In the genomic region with DNA sequence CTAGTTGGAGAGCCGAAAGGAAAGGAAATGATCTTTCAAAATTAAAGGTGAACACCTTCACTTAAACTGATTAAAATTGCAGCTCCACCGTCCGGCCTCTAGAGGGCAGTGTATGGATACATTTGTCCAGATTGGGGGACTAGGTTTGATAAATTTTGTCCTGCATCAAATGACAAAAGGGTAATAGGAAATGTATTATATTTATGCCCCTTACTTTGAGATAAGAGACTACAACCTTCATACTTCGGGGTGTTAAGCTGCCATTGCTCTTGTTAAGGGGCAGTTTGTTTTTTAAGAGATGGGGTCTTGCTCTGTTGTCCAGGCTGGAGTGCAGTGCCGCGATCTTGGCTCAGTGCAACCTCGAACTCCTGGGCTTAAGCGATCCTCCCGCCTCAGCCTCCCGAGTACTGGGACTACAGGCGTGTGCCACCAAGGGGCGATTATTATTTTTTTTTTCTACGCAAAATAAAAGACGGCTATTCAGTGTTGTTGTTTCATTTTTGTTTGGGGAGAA, we compare ENCODE assay signal across 8 cellular contexts. TPM values are rescaled to one million over a fixed set of nuclear protein-coding genes. Genes with fewer than 3 reads are reported as not detected.
DNase-seq lines count a peak whose midpoint lies in the region; ATAC-seq and TF ChIP-seq lines count a peak whose summit lies in the region.

No MANE protein-coding gene starts in this region.

- H3K27me3 Mint-ChIP-seq in progenitor cell of endocrine pancreas: no peaks in the 10 kb centered on the region

- intact Hi-C loops in left cardiac atrium (cut with DNase I): loop anchor here (2.0 to 10.0 kb wide), 3 partner anchors 45 to 109 kb away; a partner anchor contains a TSS

- peak overlapping the region; percentile 98 for H3K4me3 Mint-ChIP-seq in progenitor cell of endocrine pancreas (ENCODE audit: low read depth)

- H3K9me3 Mint-ChIP-seq in progenitor cell of endocrine pancreas (ENCODE audit: low read depth): no peaks in the 10 kb centered on the region

- H3K36me3 Mint-ChIP-seq in progenitor cell of endocrine pancreas (ENCODE audit: insufficient read depth): peaks cover 14% of the 10 kb centered on the region

- H3K4me1 Mint-ChIP-seq in progenitor cell of endocrine pancreas (ENCODE audit: low read depth): peaks cover 14% of the 10 kb centered on the region

- DNase-seq in EH (ENCODE audit: low read depth): peak; percentile 70
- peak; percentile 87 for DNase-seq in NAMALWA (ENCODE audit: low spot score)
- peak; percentile 47 for DNase-seq in T follicular helper cell (ENCODE audit: low read depth)
- DNase-seq in amniotic epithelial cell (ENCODE audit: low read depth): peak; percentile 54
- DNase-seq in left cardiac atrium: peak; percentile 34
- DNase-seq in progenitor cell of endocrine pancreas (ENCODE audit: low spot score, unreplicated experiment): peak; percentile 29

- peak overlapping the region; percentile 96 for H3K27ac Mint-ChIP-seq in progenitor cell of endocrine pancreas

- peak; percentile 83 for TF ChIP-seq CTCF in progenitor cell of endocrine pancreas (IDR thresholded peaks at IDR 0.05; ENCODE audit: unreplicated experiment)

- ATAC-seq in left cardiac atrium (peak; percentile 38 to 56), GM21526 (IDR thresholded peaks at IDR 0.05; ENCODE audit: low FRiP score, unreplicated experiment) (no peak), HG02885 (IDR thresholded peaks at IDR 0.05; ENCODE audit: poor library complexity, unreplicated experiment) (no peak)

RNA-seq across cellular contexts. Expression of a gene that starts 0.8 kb away (rescaled TPM):
- total RNA-seq in left cardiac atrium (10 to 100 TPM; 20.3 to 29.8 TPM), progenitor cell of endocrine pancreas (44.8 and 45.6 TPM in 2 replicates)

RNA-seq across cellular contexts. Expression of a gene that starts 22.4 kb away (rescaled TPM):
- total RNA-seq in left cardiac atrium (100 to 1,000 TPM; 105 to 114 TPM), progenitor cell of endocrine pancreas (111 and 116 TPM in 2 replicates)

RNA-seq across cellular contexts. Expression of a gene that starts 24.6 kb away (rescaled TPM):
- 1 to 10 TPM; 6.2 to 6.7 TPM for total RNA-seq in left cardiac atrium
- total RNA-seq in progenitor cell of endocrine pancreas: 20.6 and 21.0 TPM in 2 replicates

RNA-seq across cellular contexts. Expression of a gene that starts 29.6 kb away (rescaled TPM):
- total RNA-seq in left cardiac atrium: 10 to 100 TPM; 14.1 to 18.2 TPM
- total RNA-seq in progenitor cell of endocrine pancreas: 62.1 and 66.9 TPM in 2 replicates

RNA-seq across cellular contexts. Expression of a gene that starts 30.4 kb away (rescaled TPM):
- total RNA-seq in left cardiac atrium: under 1 TPM; 0.65 to 0.81 TPM
- 3.7 and 6.3 TPM in 2 replicates for total RNA-seq in progenitor cell of endocrine pancreas

Comparison
In these comparisons a context has a peak if more than half of its experiments do, and no peak if none do; other contexts are left out.
1. DNase-seq: peak in every context shown above with its lines; median percentile 87 in NAMALWA; 70 in EH; 54 in amniotic epithelial cell; 47 in T follicular helper cell; 34 in left cardiac atrium; 29 in progenitor cell of endocrine pancreas.
2. ATAC-seq: peak in left cardiac atrium (2 of 2); none in GM21526 (single experiment) and HG02885 (single experiment).